ENCODE assay signal across 15 cellular contexts in the genomic region with DNA sequence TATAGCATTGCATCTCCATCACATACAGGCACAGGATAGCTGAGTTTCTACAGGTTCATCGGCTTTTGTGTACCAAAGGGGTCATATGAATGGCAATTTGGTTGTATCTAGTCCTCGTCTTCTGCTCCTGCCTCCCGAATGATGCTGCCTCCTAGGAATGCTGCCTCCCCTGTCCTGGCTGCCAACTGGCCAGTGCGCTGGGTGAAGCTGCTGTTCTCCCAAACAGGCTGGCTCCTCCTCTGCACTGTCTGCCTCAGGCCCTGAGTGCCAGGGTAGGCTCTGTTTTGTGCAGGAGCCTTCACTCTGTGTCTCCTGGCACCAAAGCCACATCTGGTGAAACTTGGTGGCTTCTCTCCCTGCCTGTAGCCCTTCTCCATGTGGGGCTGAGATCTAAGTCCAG.
"Had no signal": no experiment of that assay in that cellular context is flagged by ENCODE, and none has a peak within 500 bp of the region (broad histone marks: within the 10 kb centered on the region; RNA-seq: fewer than 3 reads in every experiment).

No MANE protein-coding gene starts in this region.

- H3K27me3 Mint-ChIP-seq: central memory CD8-positive, alpha-beta T cell had no signal

- H3K9me3 ChIP-seq: ascending aorta, gastroesophageal sphincter, left lung, thyroid gland had no signal

- H3K27ac Mint-ChIP-seq: mesothelial cell of epicardium, WTC11 had no signal

- H3K4me3 ChIP-seq: ascending aorta, coronary artery, gastroesophageal sphincter, heart right ventricle, left lung, thyroid gland had no signal

- H3K36me3 ChIP-seq: ascending aorta, gastroesophageal sphincter, heart right ventricle, left lung, thyroid gland had no signal

- H3K4me3 Mint-ChIP-seq: central memory CD8-positive, alpha-beta T cell; mesothelial cell of epicardium; natural killer cell treated with Interleukin-12 subunit alpha and Interleukin-12 subunit beta and Interleukin-15 and Interleukin-18, amount 100 ng/mL, for 72 hours; WTC11 had no signal

- H3K9me3 Mint-ChIP-seq: mesothelial cell of epicardium, WTC11 had no signal

- H3K36me3 Mint-ChIP-seq: mesothelial cell of epicardium, WTC11 had no signal

- H3K4me1 ChIP-seq: ascending aorta had no signal

- H3K27ac ChIP-seq: ascending aorta, coronary artery, gastroesophageal sphincter, heart right ventricle, left lung, thyroid gland had no signal

- DNase-seq: activated CD4-positive, alpha-beta T cell treated with anti-CD3 and anti-CD28 coated beads, Interleukin-2, amount 50 U/mL, for 1 hour; activated gamma-delta T cell; heart right ventricle; left lung; posterior cingulate gyrus; retina; SW 1271; thyroid gland had no signal

- ATAC-seq: gastroesophageal sphincter, heart right ventricle, left lung, WTC11 had no signal

- H3K27me3 ChIP-seq: ascending aorta, gastroesophageal sphincter, left lung, thyroid gland had no signal
